ENCODE assay signal across 15 cellular contexts in the genomic region with DNA sequence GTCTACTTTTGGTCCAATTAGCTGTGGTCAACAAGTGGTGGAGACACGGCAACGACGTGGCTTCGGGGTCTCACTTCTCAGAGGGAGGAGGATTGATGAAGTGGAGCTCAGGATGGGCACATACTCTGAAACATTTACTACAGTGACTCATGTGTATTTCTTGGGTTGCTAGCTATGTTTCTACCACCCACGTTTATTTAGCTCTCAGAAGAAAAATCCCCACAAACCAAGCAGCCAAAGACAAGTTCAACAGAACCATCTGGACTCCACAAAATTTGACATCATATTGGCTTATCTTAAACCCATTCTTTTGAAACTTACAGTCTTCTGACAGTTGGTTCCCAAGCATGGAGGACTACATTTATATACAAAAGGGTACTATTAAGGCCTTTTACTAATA.
DNase-seq lines count a peak whose midpoint lies in the region; TF ChIP-seq lines count a peak whose summit lies in the region.
"Had no signal": no experiment of that assay in that cellular context is flagged by ENCODE, and none has a peak within 500 bp of the region (broad histone marks: within the 10 kb centered on the region; RNA-seq: fewer than 3 reads in every experiment).

No MANE protein-coding gene starts in this region.

- no peaks in the 10 kb centered on the region for H3K9me2 ChIP-seq in GM23248 (ENCODE audit: insufficient read depth)

- no peaks in the 10 kb centered on the region for H3K27me3 ChIP-seq in GM23248 (replicated peaks; ENCODE audit: insufficient read depth)
- no peaks in the 10 kb centered on the region for H3K27me3 ChIP-seq in brain microvascular endothelial cell (replicated peaks)
- H3K27me3 ChIP-seq: BLaER1 had no signal

- H3K27ac ChIP-seq in GM23248 (no peak overlapping the region), brain microvascular endothelial cell (no peak overlapping the region)
- H3K27ac ChIP-seq: BLaER1 had no signal

- no peaks in the 10 kb centered on the region for H4K20me1 ChIP-seq in GM23248 (ENCODE audit: insufficient read depth)
- H4K20me1 ChIP-seq: BLaER1 had no signal

- H3K36me3 ChIP-seq in GM23248 (ENCODE audit: low read depth), result no peaks in the 10 kb centered on the region
- no peaks in the 10 kb centered on the region for H3K36me3 ChIP-seq in brain microvascular endothelial cell (replicated peaks)
- H3K36me3 ChIP-seq: BLaER1, HAP-1 had no signal

- in situ Hi-C loops in GM23248 (cut with MboI), result no loop called here
- in situ Hi-C loops in brain microvascular endothelial cell (cut with HindIII; ENCODE audit: low pct_ligation_motif_present, low sequenced_read_pairs), result no loop called here

- H3K9me3 ChIP-seq in GM23248 (ENCODE audit: low read depth), result no peaks in the 10 kb centered on the region
- H3K9me3 ChIP-seq: HAP-1 had no signal

- no peaks in the 10 kb centered on the region for H3F3A ChIP-seq in GM23248 (ENCODE audit: insufficient read depth)

- whole genome bisulfite sequencing in GM23248 (ENCODE audit: low coverage in 1 of 2, low lambda C conversion rate in 2 of 2, missing lambda C conversion rate in 2 of 2), 2 experiments, result 54 to 55% methylated on average over 4 to 5 of the region's 5 CpGs

- no peaks in the 10 kb centered on the region for H3K79me2 ChIP-seq in GM23248 (ENCODE audit: insufficient read depth)

- H3K4me2 ChIP-seq in GM23248 (ENCODE audit: unreplicated experiment), result no peak overlapping the region
- H3K4me2 ChIP-seq: BLaER1 had no signal

- H2AFZ ChIP-seq in GM23248, result no peak overlapping the region

- TF ChIP-seq CTCF in brain microvascular endothelial cell (IDR thresholded peaks at IDR 0.05; ENCODE audit: low read depth, low read length, missing control alignments) (no peak), fibroblast of mammary gland (conservative IDR thresholded peaks at IDR 0.05; ENCODE audit: control insufficient read depth, insufficient read depth, low read depth, low read length) (no peak)

- H3K4me3 ChIP-seq in GM23248 (no peak overlapping the region), brain microvascular endothelial cell (ENCODE audit: low read depth, low read length) (no peak overlapping the region), fibroblast of mammary gland (ENCODE audit: control insufficient read depth, low read depth, low read length) (no peak overlapping the region)
- H3K4me3 ChIP-seq: BLaER1, GM12878, HAP-1 had no signal

- H3K4me1 ChIP-seq in GM23248 (ENCODE audit: insufficient read depth), result peaks cover 3% of the 10 kb centered on the region; the same call in 1 of the 2 replicates
- H3K4me1 ChIP-seq: BLaER1, HAP-1 had no signal

- peak; percentile 64 for DNase-seq in GM23248
- DNase-seq in brain microvascular endothelial cell, result peak; percentile 6
- peak; percentile 45 for DNase-seq in fibroblast of mammary gland (ENCODE audit: low read depth)
- DNase-seq in stromal cell of bone marrow (ENCODE audit: low read depth), result peak; percentile 6
- no peak for DNase-seq in stimulated activated CD8-positive, alpha-beta memory T cell treated with anti-CD3 and anti-CD28 coated beads, Interleukin-4, amount 100 ng/mL, for 48 hours
- DNase-seq in NCI-H146 treated with DMSO at 0.1 percent for 48 hours (lab: John Stamatoyannopoulos, UW; ENCODE audit: unreplicated experiment), result no peak
- no peak for DNase-seq in SW480 (ENCODE audit: low spot score)
- DNase-seq: 8988T; CD4-positive, alpha-beta memory T cell; DMS153; DMS79 treated with DMSO at 0.1 percent for 48 hours; EL had no signal

- no peak overlapping the region for H3K9ac ChIP-seq in GM23248
- H3K9ac ChIP-seq: BLaER1 had no signal

Comparison
In these comparisons a context has a peak if more than half of its experiments do, and no peak if none do; other contexts are left out.
1. DNase-seq: peak in GM23248 (single experiment), brain microvascular endothelial cell (single experiment), fibroblast of mammary gland (single experiment) and stromal cell of bone marrow (single experiment); none in stimulated activated CD8-positive, alpha-beta memory T cell treated with anti-CD3 and anti-CD28 coated beads, Interleukin-4, amount 100 ng/mL, for 48 hours (single experiment), NCI-H146 treated with DMSO at 0.1 percent for 48 hours (single experiment) and SW480 (single experiment).